ENCODE assay signal across 12 cellular contexts in genomic region chr14:75174066-75174465, GRCh38. TPM values are rescaled to one million over a fixed set of nuclear protein-coding genes. Genes with fewer than 3 reads are reported as not detected.
DNase-seq lines count a peak whose midpoint lies in the region; ATAC-seq, FAIRE-seq and TF ChIP-seq lines count a peak whose summit lies in the region.
"Had no signal": no experiment of that assay in that cellular context is flagged by ENCODE, and none has a peak within 500 bp of the region (broad histone marks: within the 10 kb centered on the region; RNA-seq: fewer than 3 reads in every experiment).

No MANE protein-coding gene starts in this region.

- no peak for FAIRE-seq in RCC 7860 (lab: Jason Lieb, UNC)

- H3K36me3 Mint-ChIP-seq in activated naive CD4-positive, alpha-beta T cell treated with anti-CD3 and anti-CD28 coated beads, Interleukin-2, amount 50 U/mL, for 24 hours, result peaks cover 2% of the 10 kb centered on the region
- H3K36me3 Mint-ChIP-seq in activated T-helper 17 cell treated with anti-CD3 and anti-CD28 coated beads, Interleukin-2, amount 50 U/mL, for 72 hours (ENCODE audit: low read depth), result peaks cover 52% of the 10 kb centered on the region

- H3K36me3 ChIP-seq in testis (ENCODE audit: low read depth, missing control alignments), result no peaks in the 10 kb centered on the region

- H3K4me3 Mint-ChIP-seq in activated naive CD4-positive, alpha-beta T cell treated with anti-CD3 and anti-CD28 coated beads, Interleukin-2, amount 50 U/mL, for 24 hours, result peak overlapping the region; percentile 90
- peak overlapping the region; percentile 97 for H3K4me3 Mint-ChIP-seq in activated T-helper 17 cell treated with anti-CD3 and anti-CD28 coated beads, Interleukin-2, amount 50 U/mL, for 72 hours

- WGBS in testis, 2 donors, result 36 to 41% methylated on average over 2 of the region's 2 CpGs

- H3K27me3 ChIP-seq in layer of hippocampus (ENCODE audit: control insufficient read depth, insufficient read depth, low read length) (no peaks in the 10 kb centered on the region), testis (no peaks in the 10 kb centered on the region)
- H3K27me3 ChIP-seq: spleen had no signal

- DNase-seq in activated naive CD4-positive, alpha-beta T cell treated with Interleukin-2 at 50 U/mL for 16 hours, result no peak
- DNase-seq in testis (no peak), RCC 7860 (ENCODE audit: low spot score) (no peak)
- DNase-seq: AML-193, spleen had no signal

- peak overlapping the region; percentile 94 for H3K27ac Mint-ChIP-seq in activated naive CD4-positive, alpha-beta T cell treated with anti-CD3 and anti-CD28 coated beads, Interleukin-2, amount 50 U/mL, for 24 hours
- H3K27ac Mint-ChIP-seq in activated T-helper 17 cell treated with anti-CD3 and anti-CD28 coated beads, Interleukin-2, amount 50 U/mL, for 72 hours, result peak overlapping the region; percentile 99

- peaks cover 65% of the 10 kb centered on the region for H3K4me1 Mint-ChIP-seq in activated naive CD4-positive, alpha-beta T cell treated with anti-CD3 and anti-CD28 coated beads, Interleukin-2, amount 50 U/mL, for 24 hours
- peaks cover 32% of the 10 kb centered on the region for H3K4me1 Mint-ChIP-seq in activated T-helper 17 cell treated with anti-CD3 and anti-CD28 coated beads, Interleukin-2, amount 50 U/mL, for 72 hours

- no peak for ATAC-seq in activated T-helper 17 cell treated with anti-CD3 and anti-CD28 coated beads, Interleukin-2, amount 50 U/mL, for 72 hours (replicated peaks)
- ATAC-seq in HG03095 (IDR thresholded peaks at IDR 0.05; ENCODE audit: unreplicated experiment), result no peak
- ATAC-seq in GM19455 (IDR thresholded peaks at IDR 0.05; ENCODE audit: unreplicated experiment), result no peak

- H3K4me1 ChIP-seq in testis, result peaks cover 31% of the 10 kb centered on the region

- peak overlapping the region; percentile 36 for H3K27ac ChIP-seq in layer of hippocampus (ENCODE audit: low read depth, low read length)
- H3K27ac ChIP-seq in testis, result peak overlapping the region; percentile 86 to 94
- H3K27ac ChIP-seq: VCaP had no signal

- TF ChIP-seq CTCF in testis (IDR thresholded peaks at IDR 0.05), result no peak

- H3K27me3 Mint-ChIP-seq in activated naive CD4-positive, alpha-beta T cell treated with anti-CD3 and anti-CD28 coated beads, Interleukin-2, amount 50 U/mL, for 24 hours, result no peaks in the 10 kb centered on the region
- H3K27me3 Mint-ChIP-seq in activated T-helper 17 cell treated with anti-CD3 and anti-CD28 coated beads, Interleukin-2, amount 50 U/mL, for 72 hours, result no peaks in the 10 kb centered on the region

- no peaks in the 10 kb centered on the region for H3K9me3 ChIP-seq in testis
- H3K9me3 ChIP-seq: spleen had no signal

- H3K9me3 Mint-ChIP-seq in activated naive CD4-positive, alpha-beta T cell treated with anti-CD3 and anti-CD28 coated beads, Interleukin-2, amount 50 U/mL, for 24 hours, result no peaks in the 10 kb centered on the region
- H3K9me3 Mint-ChIP-seq in activated T-helper 17 cell treated with anti-CD3 and anti-CD28 coated beads, Interleukin-2, amount 50 U/mL, for 72 hours, result no peaks in the 10 kb centered on the region

- intact Hi-C loops in testis (cut with DNase I; ENCODE audit: low total_unique reads), result no loop called here

- TF ChIP-seq POLR2A in testis (IDR thresholded peaks at IDR 0.05), result no peak

- H3K4me3 ChIP-seq in testis, result no peak overlapping the region
- H3K4me3 ChIP-seq: lung had no signal

RNA-seq across cellular contexts. Expression of gene TMED10, which starts 2.3 kb away (rescaled TPM):
- total RNA-seq in activated T-helper 17 cell treated with anti-CD3 and anti-CD28 coated beads, Interleukin-2, amount 50 U/mL, for 72 hours, result 100 to 1,000 TPM; 142 to 179 TPM
- total RNA-seq in testis, result 100 to 1,000 TPM; 255 to 334 TPM
- polyA plus RNA-seq in testis (ENCODE audit: insufficient read depth, low read depth, low replicate concordance), result 417 TPM

RNA-seq across cellular contexts. Expression of gene NEK9, which starts 47.2 kb away (rescaled TPM):
- 10 to 100 TPM; 49.4 to 52.4 TPM for total RNA-seq in activated T-helper 17 cell treated with anti-CD3 and anti-CD28 coated beads, Interleukin-2, amount 50 U/mL, for 72 hours
- 100 to 1,000 TPM; 120 to 125 TPM for total RNA-seq in testis
- 86.6 TPM for polyA plus RNA-seq in testis (ENCODE audit: insufficient read depth, low read depth, low replicate concordance)
